ENCODE assay signal across 37 cellular contexts in the genomic region with DNA sequence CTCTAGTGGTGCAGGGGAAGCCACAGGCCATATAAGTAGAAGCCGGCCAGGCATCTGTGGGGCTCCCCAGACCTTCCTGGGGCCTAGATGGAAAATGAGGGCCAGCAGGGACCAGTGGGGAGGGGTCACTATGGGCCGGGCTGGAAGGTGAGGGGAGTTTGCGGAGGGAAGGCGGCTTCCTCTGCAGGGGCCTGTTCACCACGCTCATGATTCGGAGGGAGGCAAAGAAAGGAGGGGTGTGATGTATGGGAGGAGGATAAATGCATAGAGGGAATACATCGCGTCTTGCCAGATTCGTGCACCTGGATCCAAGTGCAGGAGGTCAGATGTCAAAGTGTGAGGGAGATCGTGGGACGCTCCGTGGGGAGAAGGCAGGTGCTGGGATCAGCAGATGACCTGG. TPM values are rescaled to one million over a fixed set of nuclear protein-coding genes. Genes with fewer than 3 reads are reported as not detected.
"Had no signal": no experiment of that assay in that cellular context is flagged by ENCODE, and none has a peak within 500 bp of the region (broad histone marks: within the 10 kb centered on the region; RNA-seq: fewer than 3 reads in every experiment).

No MANE protein-coding gene starts in this region.

- H3K27ac Mint-ChIP-seq: activated B cell treated with CpG ODN at 0.5 μM for 24 hours; activated CD4-positive, alpha-beta memory T cell treated with anti-CD3 and anti-CD28 coated beads for 36 hours; activated naive CD4-positive, alpha-beta T cell treated with anti-CD3 and anti-CD28 coated beads, Interleukin-2, amount 10 ng/mL, durations not matched to agents 7 days and 5 days; activated naive CD8-positive, alpha-beta T cell; activated T-helper 1 cell treated with anti-CD3 and anti-CD28 coated beads, Interleukin-12 subunit alpha, Interleukin-12 subunit beta, Interleukin-2, Interleukin-4 antibody, amounts not matched to agents 30 ng/mL and 10 ng/mL and 1 ng/mL, durations not matched to agents 14 hours and 24 hours and 36 hours had no signal

- H3K9me3 ChIP-seq: body of pancreas, breast epithelium had no signal

- H3K4me3 ChIP-seq: body of pancreas, breast epithelium, PC-9 had no signal

- H3K9me3 Mint-ChIP-seq: activated B cell treated with CpG ODN at 0.5 μM for 24 hours; activated CD4-positive, alpha-beta memory T cell treated with anti-CD3 and anti-CD28 coated beads for 36 hours; activated naive CD4-positive, alpha-beta T cell treated with anti-CD3 and anti-CD28 coated beads, Interleukin-2, amount 10 ng/mL, durations not matched to agents 7 days and 5 days; activated T-cell treated with anti-CD3 and anti-CD28 coated beads, Interleukin-2, amount 50 U/mL, for 4 hours; activated T-helper 1 cell treated with anti-CD3 and anti-CD28 coated beads, Interleukin-12 subunit alpha, Interleukin-12 subunit beta, Interleukin-2, Interleukin-4 antibody, amounts not matched to agents 30 ng/mL and 10 ng/mL and 1 ng/mL, durations not matched to agents 14 hours and 24 hours and 36 hours had no signal

- H3K27ac ChIP-seq: body of pancreas, breast epithelium, PC-9, RWPE1, VCaP had no signal

- ATAC-seq: activated T-cell treated with anti-CD3 and anti-CD28 coated beads, Interleukin-2, amount 50 U/mL, for 4 hours; body of pancreas; Right ventricle myocardium inferior had no signal

- H3K36me3 Mint-ChIP-seq: activated naive CD4-positive, alpha-beta T cell treated with anti-CD3 and anti-CD28 coated beads, Interleukin-2, amount 10 ng/mL, durations not matched to agents 7 days and 5 days; activated naive CD8-positive, alpha-beta T cell had no signal

- DNase-seq: activated B cell treated with CpG ODN at 0.5 μM for 24 hours; activated CD4-positive, alpha-beta memory T cell treated with anti-CD3 and anti-CD28 coated beads for 36 hours; activated CD4-positive, alpha-beta T cell treated with anti-CD3 and anti-CD28 coated beads for 4 hours; activated CD4-positive, alpha-beta T cell treated with anti-CD3 and anti-CD28 coated beads, Interleukin-2, amount 50 U/mL, for 1 hour; activated CD4-positive, CD25-positive, alpha-beta regulatory T cell treated with anti-CD3 and anti-CD28 coated beads, Interleukin-2, amount 50 U/mL, for 72 hours; activated CD8-positive, alpha-beta memory T cell treated with anti-CD3 and anti-CD28 coated beads, Interleukin-2, amount 50 U/mL, for 4 hours; activated effector memory CD4-positive, alpha-beta T cell treated with Interleukin-2 at 50 U/mL for 16 hours; activated naive CD4-positive, alpha-beta T cell treated with anti-CD3 and anti-CD28 coated beads, Interleukin-2, amount 10 ng/mL, durations not matched to agents 7 days and 5 days; activated T-cell treated with anti-CD3 and anti-CD28 coated beads for 4 hours; activated T-cell treated with anti-CD3 and anti-CD28 coated beads, Interleukin-2, amount 50 U/mL, for 4 hours; amygdala; body of pancreas; Karpas-422; KBM-7; NCI-H1105; NCI-H1417 treated with DMSO at 0.1 percent for 48 hours; NCI-H1694; NCI-H1930; NCI-H345; NCI-H526; NCI-H748 treated with DMSO at 0.1 percent for 48 hours; PC-9; SW 1271; T-helper 1 cell; T-helper 2 cell; T-helper 9 cell had no signal

- H3K4me3 Mint-ChIP-seq: activated B cell treated with CpG ODN at 0.5 μM for 24 hours; activated CD4-positive, alpha-beta memory T cell treated with anti-CD3 and anti-CD28 coated beads for 36 hours; activated naive CD4-positive, alpha-beta T cell treated with anti-CD3 and anti-CD28 coated beads, Interleukin-2, amount 10 ng/mL, durations not matched to agents 7 days and 5 days; activated naive CD8-positive, alpha-beta T cell; activated T-cell treated with anti-CD3 and anti-CD28 coated beads, Interleukin-2, amount 50 U/mL, for 4 hours; activated T-helper 1 cell treated with anti-CD3 and anti-CD28 coated beads, Interleukin-12 subunit alpha, Interleukin-12 subunit beta, Interleukin-2, Interleukin-4 antibody, amounts not matched to agents 30 ng/mL and 10 ng/mL and 1 ng/mL, durations not matched to agents 14 hours and 24 hours and 36 hours had no signal

- H2AFZ ChIP-seq: PC-9 had no signal

- H3K4me1 Mint-ChIP-seq: activated naive CD4-positive, alpha-beta T cell treated with anti-CD3 and anti-CD28 coated beads, Interleukin-2, amount 10 ng/mL, durations not matched to agents 7 days and 5 days had no signal

- H3K4me2 ChIP-seq: PC-9 had no signal

RNA-seq across cellular contexts. Expression of a gene that starts 6.9 kb away (rescaled TPM):
- total RNA-seq: activated B cell treated with CpG ODN at 0.5 μM for 24 hours; activated T-cell treated with anti-CD3 and anti-CD28 coated beads, Interleukin-2, amount 50 U/mL, for 4 hours; astrocyte; body of pancreas; cardiac septum; MCF 10A; NCI-H460; OCI-LY7; PC-9; Right ventricle myocardium inferior had no signal

RNA-seq across cellular contexts. Expression of a gene that starts 33.4 kb away (rescaled TPM):
- total RNA-seq: NCI-H460 had no signal
